8 cellular contexts compared by ENCODE assay signal in genomic region chr6:3749390-3749978, GRCh38. TPM values are rescaled to one million over a fixed set of nuclear protein-coding genes. Genes with fewer than 3 reads are reported as not detected.
A peak's percentile ranks its signal among the peaks of the same experiment; 100 is the strongest.
DNase-seq lines count a peak whose midpoint lies in the region; ATAC-seq and TF ChIP-seq lines count a peak whose summit lies in the region.

No MANE protein-coding gene starts in this region.

- no peaks in the 10 kb centered on the region for H3K79me2 ChIP-seq in H9 (ENCODE audit: insufficient read depth, low read length)

- H3K27me3 Mint-ChIP-seq in H9 (ENCODE audit: low read depth) (peaks cover 62% of the 10 kb centered on the region), activated B cell treated with CpG ODN at 0.5 μM for 24 hours (no peaks in the 10 kb centered on the region), glutamatergic neuron (ENCODE audit: unreplicated experiment) (peaks cover 10% of the 10 kb centered on the region)

- POLR2A ChIA-PET in activated B cell treated with CpG ODN at 0.5 μM for 24 hours (lab: Charles Lee): interaction anchor here (0.9 to 1.4 kb wide), 3 partner anchors 55 to 241 kb away, joined by 3 to 5 read pairs (median 3); no protein-coding TSS in a partner anchor

- no peak overlapping the region for H3K14ac ChIP-seq in H9 (ENCODE audit: insufficient read depth, low read length)

- H4K91ac ChIP-seq in H9 (ENCODE audit: insufficient read length, low read depth, low read length): no peak overlapping the region

- no peaks in the 10 kb centered on the region for H3K79me1 ChIP-seq in H9 (ENCODE audit: insufficient read depth, low read depth, low read length, poor library complexity, severe bottlenecking)

- no peak overlapping the region for H3K4me2 ChIP-seq in H9 (ENCODE audit: insufficient read depth, insufficient read length, low read length)

- no peak overlapping the region for H3K18ac ChIP-seq in H9 (ENCODE audit: insufficient read length, low read depth, low read length)

- ATAC-seq in activated B cell treated with CpG ODN at 0.5 μM for 24 hours (ENCODE audit: low read depth): no peak
- ATAC-seq in HG02870 (IDR thresholded peaks at IDR 0.05; ENCODE audit: unreplicated experiment): no peak

- peaks cover 6% of the 10 kb centered on the region for H3K23me2 ChIP-seq in H9 (ENCODE audit: insufficient read length, low read depth, low read length, poor library complexity, severe bottlenecking)

- H3K56ac ChIP-seq in H9 (ENCODE audit: insufficient read length, low read depth, low read length): no peak overlapping the region

- TF ChIP-seq CTCF in H9 (conservative IDR thresholded peaks at IDR 0.05) (no peak), activated B cell treated with CpG ODN at 0.5 μM for 24 hours (IDR thresholded peaks at IDR 0.05) (no peak), glutamatergic neuron (IDR thresholded peaks at IDR 0.05; ENCODE audit: partially characterized antibody, unreplicated experiment) (no peak)

- no peak overlapping the region for H4K5ac ChIP-seq in H9 (ENCODE audit: insufficient read length, low read depth, low read length)

- no peaks in the 10 kb centered on the region for H3K4me1 ChIP-seq in H9 (ENCODE audit: insufficient read depth, low read length)

- no peak overlapping the region for H2AK5ac ChIP-seq in H9 (ENCODE audit: insufficient read length, low read length)

- CTCF ChIA-PET in activated B cell treated with CpG ODN at 0.5 μM for 24 hours (lab: Charles Lee): interaction anchor here (1.0 to 3.1 kb wide), 6 partner anchors 21 to 272 kb away, joined by 3 to 17 read pairs (median 6); partner anchors contain the start of gene FAM50B

- DNase-seq in H9: peak; percentile 56
- no peak for DNase-seq in activated B cell treated with CpG ODN at 0.5 μM for 24 hours
- no peak for DNase-seq in glutamatergic neuron
- DNase-seq in skeletal muscle cell (ENCODE audit: low read depth): no peak
- DNase-seq in Kasumi-1 (lab: John Stamatoyannopoulos, UW): no peak
- DNase-seq in SIG-M5 treated with dmso at 0.1 percent for 504 hours (lab: John Stamatoyannopoulos, UW; ENCODE audit: unreplicated experiment): no peak
- no peak for DNase-seq in iPS-NIHi11 (ENCODE audit: low spot score)

- H2BK12ac ChIP-seq in H9 (ENCODE audit: insufficient read length, low read depth, low read length): no peak overlapping the region

- H3K4me3 ChIP-seq in skeletal muscle cell (ENCODE audit: low read depth, low read length): peak overlapping the region; percentile 86

- H3K27ac Mint-ChIP-seq in H9 (no peak overlapping the region), activated B cell treated with CpG ODN at 0.5 μM for 24 hours (peak overlapping the region; percentile 41), glutamatergic neuron (ENCODE audit: unreplicated experiment) (peak overlapping the region; percentile 1)

- H3K4ac ChIP-seq in H9 (ENCODE audit: low read depth, low read length): no peak overlapping the region

- no peaks in the 10 kb centered on the region for H3K9me3 ChIP-seq in H9 (ENCODE audit: control insufficient read depth, low read depth, low read length)

- H4K20me1 ChIP-seq in H9 (ENCODE audit: control insufficient read depth, insufficient read depth, insufficient read length): no peaks in the 10 kb centered on the region

- H2BK120ac ChIP-seq in H9 (ENCODE audit: low read depth, low read length, poor library complexity, severe bottlenecking): no peak overlapping the region

- H4K8ac ChIP-seq in H9 (replicated peaks; ENCODE audit: insufficient read length, low read depth, low read length): no peak overlapping the region

- no peak overlapping the region for H3K23ac ChIP-seq in H9 (ENCODE audit: insufficient read length, low read depth, low read length)

- no CpG with 5 or more reads among the region's 22 CpGs for WGBS in H9 (ENCODE audit: extremely low coverage, insufficient read length, low lambda C conversion rate)

- peaks cover 13% of the 10 kb centered on the region; the same call in 1 of the 2 replicates for H3K27me3 ChIP-seq in H9 (ENCODE audit: insufficient read depth, low read length)

- H2AFZ ChIP-seq in H9 (ENCODE audit: low read length): no peak overlapping the region

- no peaks in the 10 kb centered on the region for H3K9me3 Mint-ChIP-seq in H9
- no peaks in the 10 kb centered on the region for H3K9me3 Mint-ChIP-seq in activated B cell treated with CpG ODN at 0.5 μM for 24 hours
- H3K9me3 Mint-ChIP-seq in glutamatergic neuron (ENCODE audit: unreplicated experiment): peaks cover 12% of the 10 kb centered on the region

- H2BK5ac ChIP-seq in H9 (ENCODE audit: insufficient read length, low read length): no peak overlapping the region

- H3K36me3 Mint-ChIP-seq in H9 (ENCODE audit: insufficient read depth in 1 of 3, low read depth in 3 of 3) (no peaks in the 10 kb centered on the region; a peak in 1 of 7 replicates), activated B cell treated with CpG ODN at 0.5 μM for 24 hours (ENCODE audit: low read depth) (no peaks in the 10 kb centered on the region), glutamatergic neuron (ENCODE audit: unreplicated experiment) (no peaks in the 10 kb centered on the region)

- H3T11ph ChIP-seq in H9 (ENCODE audit: low read length): no peak overlapping the region

- H2BK20ac ChIP-seq in H9 (ENCODE audit: low read depth, low read length, poor library complexity, severe bottlenecking): no peak overlapping the region

- intact Hi-C loops in activated B cell treated with CpG ODN at 0.5 μM for 24 hours (cut with micrococcal nuclease): loop anchor here (5.0 to 10.0 kb wide), 4 partner anchors 592 to 1253 kb away; partner anchors contain the start of genes RIPK1, RPP40 and TUBB2A

- no peak overlapping the region for H3K9ac ChIP-seq in H9 (ENCODE audit: extremely low read depth, insufficient read length, low read length)

- H3K4me1 Mint-ChIP-seq in H9: peaks cover 28 to 40% of the 10 kb centered on the region in 2 experiments
- peaks cover 55% of the 10 kb centered on the region for H3K4me1 Mint-ChIP-seq in activated B cell treated with CpG ODN at 0.5 μM for 24 hours
- peaks cover 18% of the 10 kb centered on the region for H3K4me1 Mint-ChIP-seq in glutamatergic neuron (ENCODE audit: low read depth, unreplicated experiment)

- H3K27ac ChIP-seq in H9 (ENCODE audit: insufficient read length, low read depth, low read length): no peak overlapping the region

- H3K4me3 Mint-ChIP-seq in H9: peak overlapping the region; percentile 66 to 81; a peak in 3 of 5 replicates
- H3K4me3 Mint-ChIP-seq in activated B cell treated with CpG ODN at 0.5 μM for 24 hours: peak overlapping the region; percentile 77
- H3K4me3 Mint-ChIP-seq in glutamatergic neuron (ENCODE audit: unreplicated experiment): peak overlapping the region; percentile 80

- no peak overlapping the region for H2BK15ac ChIP-seq in H9 (ENCODE audit: low read depth, low read length)

RNA-seq across cellular contexts. Expression of gene PXDC1, which starts 2.0 kb away (rescaled TPM):
- total RNA-seq in H9 (2021) (3.0 and 3.1 TPM in 2 replicates), activated B cell treated with CpG ODN at 0.5 μM for 24 hours (3.8 and 3.9 TPM in 2 replicates), glutamatergic neuron (ENCODE audit: unreplicated experiment) (7.5 TPM)

Comparison
In these comparisons a context has a peak if more than half of its experiments do, and no peak if none do; other contexts are left out.
1. H3K27ac Mint-ChIP-seq: peak in activated B cell treated with CpG ODN at 0.5 μM for 24 hours (single experiment) and glutamatergic neuron (single experiment); none in H9 (0 of 3).
2. Peak in every context shown above with its lines, with median percentiles within 50 percentile points of each other: H3K4me3 Mint-ChIP-seq.